ENCODE assay signal across 1 cellular context in genomic region chr16:9090101-9090959, GRCh38.
A peak's percentile ranks its signal among the peaks of the same experiment; 100 is the strongest.
TF ChIP-seq lines count a peak whose summit lies in the region.

No MANE protein-coding gene starts in this region.

TF ChIP-seq in HepG2, 621 proteins besides CTCF, POLR2A, EP300 and RAD21 (continued from another document and continues in another):
- TF ChIP-seq EED (CRISPR knock-in tag; IDR thresholded peaks at IDR 0.05) (peak; percentile 48; the same call in 1 of the 2 replicates), HOXD1 (CRISPR knock-in tag; IDR thresholded peaks at IDR 0.05) (no peak), BORCS8-MEF2B (CRISPR knock-in tag; IDR thresholded peaks at IDR 0.05) (0 out of 2 replicates have a peak, but pooled peaks have one; percentile 23), NFAT5 (CRISPR knock-in tag; IDR thresholded peaks at IDR 0.05) (no peak), RBFOX2 (IDR thresholded peaks at IDR 0.05; ENCODE audit: low read depth, low read length) (0 out of 2 replicates have a peak, but pooled peaks have one; percentile 5), ZNF335 (CRISPR knock-in tag; IDR thresholded peaks at IDR 0.05) (no peak), ZNF432 (CRISPR knock-in tag; IDR thresholded peaks at IDR 0.05; ENCODE audit: borderline replicate concordance) (0 out of 2 replicates have a peak, but pooled peaks have one; percentile 45), SAFB2 (CRISPR knock-in tag; IDR thresholded peaks at IDR 0.05; ENCODE audit: borderline replicate concordance, low read depth) (peak; percentile 38; the same call in 1 of the 2 replicates), ZNF354B (CRISPR knock-in tag; IDR thresholded peaks at IDR 0.05) (no peak), ZNF776 (CRISPR knock-in tag; IDR thresholded peaks at IDR 0.05) (0 out of 2 replicates have a peak, but pooled peaks have one; percentile 25), ZNF225 (CRISPR knock-in tag; IDR thresholded peaks at IDR 0.05) (no peak; the same call in 1 of the 2 replicates), ZNF142 (CRISPR knock-in tag; IDR thresholded peaks at IDR 0.05) (no peak), PPARG (CRISPR knock-in tag; conservative IDR thresholded peaks at IDR 0.05) (no peak), ZBTB42 (CRISPR knock-in tag; IDR thresholded peaks at IDR 0.05) (peak; percentile 54; the same call in 1 of the 2 replicates), STAT5B (CRISPR knock-in tag; IDR thresholded peaks at IDR 0.05) (no peak), ZNF251 (CRISPR knock-in tag; IDR thresholded peaks at IDR 0.05) (0 out of 2 replicates have a peak, but pooled peaks have one; percentile 22), ZNF629 (CRISPR knock-in tag; conservative IDR thresholded peaks at IDR 0.05) (peak; percentile 95), BRD4 (CRISPR knock-in tag; IDR thresholded peaks at IDR 0.05) (no peak), EEA1 (CRISPR knock-in tag; IDR thresholded peaks at IDR 0.05; ENCODE audit: borderline replicate concordance) (0 out of 2 replicates have a peak, but pooled peaks have one; percentile 46), ZNF607 (CRISPR knock-in tag; IDR thresholded peaks at IDR 0.05; ENCODE audit: borderline replicate concordance) (no peak), NRL (CRISPR knock-in tag; IDR thresholded peaks at IDR 0.05; ENCODE audit: borderline replicate concordance) (0 out of 2 replicates have a peak, but pooled peaks have one; percentile 19), FOXC1 (CRISPR knock-in tag; IDR thresholded peaks at IDR 0.05; ENCODE audit: borderline replicate concordance) (0 out of 2 replicates have a peak, but pooled peaks have one; percentile 30), ADNP (CRISPR knock-in tag; IDR thresholded peaks at IDR 0.05) (peak; percentile 14; the same call in 1 of the 2 replicates), ZC3H4 (CRISPR knock-in tag; IDR thresholded peaks at IDR 0.05; ENCODE audit: borderline replicate concordance) (no peak), GMEB1 (CRISPR knock-in tag; IDR thresholded peaks at IDR 0.05; ENCODE audit: borderline replicate concordance) (no peak), ZNF234 (CRISPR knock-in tag; conservative IDR thresholded peaks at IDR 0.05) (0 out of 2 replicates have a peak, but pooled peaks have one; percentile 46), ZBTB44 (CRISPR knock-in tag; IDR thresholded peaks at IDR 0.05) (no peak), ZSCAN29 (CRISPR knock-in tag; conservative IDR thresholded peaks at IDR 0.05) (no peak), ZFP90 (CRISPR knock-in tag; IDR thresholded peaks at IDR 0.05; ENCODE audit: borderline replicate concordance) (no peak), IRF9 (CRISPR knock-in tag; IDR thresholded peaks at IDR 0.05; ENCODE audit: borderline replicate concordance) (no peak; the same call in 1 of the 2 replicates), PAF1 (CRISPR knock-in tag; IDR thresholded peaks at IDR 0.05) (no peak), CAMTA2 (CRISPR knock-in tag; IDR thresholded peaks at IDR 0.05; ENCODE audit: borderline replicate concordance) (no peak), ATF3 (CRISPR knock-in tag; IDR thresholded peaks at IDR 0.05) (no peak), ZXDC (CRISPR knock-in tag; IDR thresholded peaks at IDR 0.05) (no peak), TIGD3 (CRISPR knock-in tag; IDR thresholded peaks at IDR 0.05; ENCODE audit: borderline replicate concordance) (no peak), ZNF503 (CRISPR knock-in tag; IDR thresholded peaks at IDR 0.05) (no peak), ZNF816 (CRISPR knock-in tag; IDR thresholded peaks at IDR 0.05; ENCODE audit: borderline replicate concordance) (no peak)
